Comparison of ENCODE assay signal across 8 cellular contexts in the genomic region with DNA sequence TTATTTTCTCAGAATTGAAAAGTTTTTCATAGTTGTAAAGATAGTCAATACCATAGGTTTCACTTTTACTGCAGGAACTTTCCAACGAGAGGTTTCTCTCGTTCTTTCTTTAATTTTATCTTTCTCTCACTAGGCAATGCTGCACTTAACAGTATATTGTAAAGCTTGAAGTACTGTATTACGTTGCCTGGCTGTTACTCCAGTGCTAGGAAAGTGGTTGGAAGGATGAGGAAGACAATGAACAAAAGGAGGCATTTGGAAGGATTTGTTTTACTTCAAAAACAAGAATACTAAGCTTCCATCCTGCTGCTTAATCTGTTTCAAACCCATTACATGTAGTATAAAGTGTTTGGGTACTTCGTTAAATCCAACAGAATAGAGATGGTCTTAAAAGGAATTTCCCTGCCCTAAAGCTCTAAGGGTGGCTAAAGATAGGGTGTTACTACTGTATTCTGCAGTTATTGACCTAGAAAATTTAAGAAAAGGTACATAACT. TPM values are rescaled to one million over a fixed set of nuclear protein-coding genes. Genes with fewer than 3 reads are reported as not detected.
A peak's percentile ranks its signal among the peaks of the same experiment; 100 is the strongest.
DNase-seq lines count a peak whose midpoint lies in the region; FAIRE-seq and TF ChIP-seq lines count a peak whose summit lies in the region.

No MANE protein-coding gene starts in this region.

- H3K4me1 Mint-ChIP-seq in neural crest cell = peaks cover 54% of the 10 kb centered on the region

- H3K27ac Mint-ChIP-seq in neural crest cell (ENCODE audit: unreplicated experiment) = no peak overlapping the region

- no peaks in the 10 kb centered on the region for H3K27me3 ChIP-seq in endothelial cell of umbilical vein (ENCODE audit: control insufficient read depth in 2 of 2, insufficient read depth in 2 of 2, low read length in 2 of 2)

- peak overlapping the region; percentile 99 for H3K4me3 Mint-ChIP-seq in neural crest cell

- H3K4me2 ChIP-seq in endothelial cell of umbilical vein (ENCODE audit: insufficient read depth, low read length) = peak overlapping the region; percentile 92

- FAIRE-seq in endothelial cell of umbilical vein (lab: Jason Lieb, UNC) = peak; percentile 68

- H3K4me3 ChIP-seq in endothelial cell of umbilical vein (replicated peaks in 1 of 3; ENCODE audit: insufficient read depth in 1 of 3, low read depth in 1 of 3, low read length in 3 of 3) = peak overlapping the region; percentile 58 to 87 (median 82)

- TF ChIP-seq CTCF in endothelial cell of umbilical vein (IDR thresholded peaks at IDR 0.05; ENCODE audit: extremely low read depth in 1 of 2, insufficient read depth in 1 of 2, low read depth in 1 of 2, low read length in 2 of 2) = no peak
- no peak for TF ChIP-seq CTCF in neural crest cell (conservative IDR thresholded peaks at IDR 0.05)

- no peak for TF ChIP-seq POLR2A in endothelial cell of umbilical vein (IDR thresholded peaks at IDR 0.05; ENCODE audit: low read depth, low read length)

- H3K36me3 Mint-ChIP-seq in neural crest cell (ENCODE audit: low read depth) = no peaks in the 10 kb centered on the region

- peak overlapping the region; percentile 90 for H2AFZ ChIP-seq in endothelial cell of umbilical vein (ENCODE audit: low read depth, low read length)

- no TSS peak for BruUV-seq in endothelial cell of umbilical vein (replicated peaks; lab: Mats Ljungman, UMichigan)

- peak overlapping the region; percentile 92 for H3K9ac ChIP-seq in endothelial cell of umbilical vein (replicated peaks; ENCODE audit: extremely low read depth, insufficient read depth, low read length)

- H3K4me1 ChIP-seq in endothelial cell of umbilical vein (ENCODE audit: control insufficient read depth, extremely low read depth, insufficient read depth, low read length) = peaks cover 21% of the 10 kb centered on the region

- intact Hi-C loops in endothelial cell of umbilical vein (cut with micrococcal nuclease) = loop anchor here (1.0 to 10.0 kb wide), 7 partner anchors 63 to 988 kb away; a partner anchor contains a TSS

- POLR2A ChIA-PET in endothelial cell of umbilical vein (lab: Charles Lee) = no interaction called here

- no peaks in the 10 kb centered on the region for H3K9me3 ChIP-seq in endothelial cell of umbilical vein (replicated peaks; ENCODE audit: control insufficient read depth, insufficient read depth, low read length)

- no peaks in the 10 kb centered on the region for H4K20me1 ChIP-seq in endothelial cell of umbilical vein (replicated peaks; ENCODE audit: control insufficient read depth, extremely low read depth, insufficient read depth, low read length)

- peak overlapping the region; percentile 18 for H3K27ac ChIP-seq in endothelial cell of umbilical vein (ENCODE audit: insufficient read depth, low read depth, low read length)

- H3K9me1 ChIP-seq in endothelial cell of umbilical vein (replicated peaks; ENCODE audit: control insufficient read depth, extremely low read depth, insufficient read depth, low read length) = no peaks in the 10 kb centered on the region

- no peaks in the 10 kb centered on the region for H3K36me3 ChIP-seq in endothelial cell of umbilical vein (ENCODE audit: control insufficient read depth in 2 of 2, extremely low read depth in 1 of 2, insufficient read depth in 2 of 2, low read length in 2 of 2)

- no peaks in the 10 kb centered on the region for H3K9me3 Mint-ChIP-seq in neural crest cell

- H3K27me3 Mint-ChIP-seq in neural crest cell (ENCODE audit: low read depth) = no peaks in the 10 kb centered on the region

- DNase-seq in NCI-H1092 treated with DMSO at 0.1 percent for 48 hours (lab: John Stamatoyannopoulos, UW) = peak; percentile 42
- DNase-seq in NCI-H1092 (lab: John Stamatoyannopoulos, UW) = no peak
- peak; percentile 78 for DNase-seq in OCI-M1 (lab: John Stamatoyannopoulos, UW)
- DNase-seq in endothelial cell of umbilical vein (ENCODE audit: low read depth, low spot score) = no peak
- DNase-seq in neural crest cell (ENCODE audit: low read depth, low spot score) = no peak
- DNase-seq in NCI-H2196 treated with DMSO at 0.1 percent for 48 hours (lab: John Stamatoyannopoulos, UW; ENCODE audit: unreplicated experiment) = no peak
- no peak for DNase-seq in AML-193 (lab: John Stamatoyannopoulos, UW)
- no peak for DNase-seq in COLO668 (lab: John Stamatoyannopoulos, UW; ENCODE audit: unreplicated experiment)

- peaks cover 3% of the 10 kb centered on the region for H3K79me2 ChIP-seq in endothelial cell of umbilical vein (ENCODE audit: control insufficient read depth, insufficient read depth, low read length)

- dilution Hi-C loops in endothelial cell of umbilical vein (cut with MboI; ENCODE audit: extremely low pct_ligation_motif_present, low sequenced_read_pairs) = no loop called here

- CTCF ChIA-PET in endothelial cell of umbilical vein (lab: Charles Lee) = interaction anchor here (0.5 to 2.5 kb wide), 7 partner anchors 9 to 295 kb away, joined by 3 to 16 read pairs (median 4); no protein-coding TSS in a partner anchor

TF ChIP-seq in endothelial cell of umbilical vein, 7 proteins besides CTCF, POLR2A, EP300 and RAD21:
- TF ChIP-seq FOS (IDR thresholded peaks at IDR 0.05; ENCODE audit: borderline replicate concordance, insufficient read depth, low read length) (no peak), GATA2 (IDR thresholded peaks at IDR 0.05; ENCODE audit: insufficient read depth, insufficient read length, low read depth, low read length) (no peak), JUN (IDR thresholded peaks at IDR 0.05; ENCODE audit: borderline replicate concordance, insufficient read depth, insufficient read length, low read depth) (no peak), MYC (IDR thresholded peaks at IDR 0.05; ENCODE audit: low read depth, low read length) (no peak)

RNA-seq across cellular contexts. Expression of a gene that starts 0.6 kb away (rescaled TPM):
- total RNA-seq in endothelial cell of umbilical vein (23.4 and 25.1 TPM in 2 replicates), neural crest cell (47.6 and 53.4 TPM in 2 replicates)
- polyA plus RNA-seq in endothelial cell of umbilical vein = 13.7 and 15.2 TPM in 2 replicates
- 18.3 and 24.6 TPM in 2 replicates for polyA plus RNA-seq in endothelial cell of umbilical vein (2011; cell fraction: cytosol; rRNA removed)
- 22.8 and 23.5 TPM in 2 replicates for polyA plus RNA-seq in endothelial cell of umbilical vein (2011; cell fraction: nucleus; rRNA removed)
- 21.1 and 21.6 TPM in 2 replicates for polyA plus RNA-seq in endothelial cell of umbilical vein (2012)
- 25.7 and 27.1 TPM in 2 replicates for polyA minus RNA-seq in endothelial cell of umbilical vein
- not detected for polyA minus RNA-seq in endothelial cell of umbilical vein (2011; cell fraction: cytosol; rRNA and poly(A)+ RNA removed)
- 19.8 and 22.0 TPM in 2 replicates for polyA minus RNA-seq in endothelial cell of umbilical vein (2011; cell fraction: nucleus; rRNA and poly(A)+ RNA removed)

Comparison
In these comparisons a context has a peak if more than half of its experiments do, and no peak if none do; other contexts are left out.
1. DNase-seq: peak in NCI-H1092 treated with DMSO at 0.1 percent for 48 hours (single experiment) and OCI-M1 (single experiment); none in NCI-H1092 (single experiment), endothelial cell of umbilical vein (single experiment), neural crest cell (single experiment), NCI-H2196 treated with DMSO at 0.1 percent for 48 hours (single experiment), AML-193 (0 of 2) and COLO668 (single experiment).